14 cellular contexts compared by ENCODE assay signal in the genomic region with DNA sequence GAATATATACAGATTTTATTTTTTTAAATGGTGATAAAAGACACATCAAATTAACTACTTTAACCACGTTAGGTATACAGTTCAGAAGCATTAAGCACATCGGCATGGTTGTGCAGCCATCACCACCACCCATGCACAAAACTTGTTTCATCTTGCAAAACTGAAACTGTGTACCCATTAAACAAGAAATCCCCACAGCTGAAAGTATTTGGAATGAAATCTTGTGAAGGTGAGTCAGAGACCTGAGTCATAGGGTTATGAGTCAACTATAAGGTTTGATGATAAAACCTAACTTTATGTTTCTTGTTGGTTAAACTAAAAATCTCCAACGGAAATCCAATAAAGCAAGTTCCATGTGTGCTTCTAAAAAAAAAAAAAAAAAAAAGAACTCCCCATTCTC.
A peak's percentile ranks its signal among the peaks of the same experiment; 100 is the strongest.
DNase-seq lines count a peak whose midpoint lies in the region; ATAC-seq and TF ChIP-seq lines count a peak whose summit lies in the region.
"Had no signal": no experiment of that assay in that cellular context is flagged by ENCODE, and none has a peak within 500 bp of the region (broad histone marks: within the 10 kb centered on the region; RNA-seq: fewer than 3 reads in every experiment).

No MANE protein-coding gene starts in this region.

- in situ Hi-C loops in GM13976 (cut with MboI; ENCODE audit: low sequenced_read_pairs, unreplicated experiment), result no loop called here

- H3K9me3 ChIP-seq in A673 (ENCODE audit: low read depth, low read length, poor library complexity, severe bottlenecking), result no peaks in the 10 kb centered on the region
- H3K9me3 ChIP-seq: BLaER1 had no signal

- H3K27me3 ChIP-seq in A673 (replicated peaks; ENCODE audit: insufficient read depth, low read depth, low read length, poor library complexity), result peaks cover 25% of the 10 kb centered on the region
- H3K27me3 ChIP-seq: BLaER1, neural progenitor cell had no signal

- H3K4me1 Mint-ChIP-seq in activated naive CD4-positive, alpha-beta T cell treated with anti-CD3 and anti-CD28 coated beads for 36 hours (ENCODE audit: low read depth), result peaks cover 5% of the 10 kb centered on the region
- H3K4me1 Mint-ChIP-seq in stimulated activated effector memory CD8-positive, alpha-beta T cell treated with anti-CD3 and anti-CD28 coated beads, Interleukin-12 subunit alpha, Interleukin-12 subunit beta, amount 100 ng/mL, for 72 hours, result no peaks in the 10 kb centered on the region
- H3K4me1 Mint-ChIP-seq: central memory CD8-positive, alpha-beta T cell had no signal

- H3K27ac ChIP-seq in A673 (ENCODE audit: low read depth, low read length, poor library complexity, severe bottlenecking), result no peak overlapping the region
- H3K27ac ChIP-seq: BLaER1, neural progenitor cell had no signal

- H3K9me3 Mint-ChIP-seq in activated naive CD4-positive, alpha-beta T cell treated with anti-CD3 and anti-CD28 coated beads for 36 hours, result peaks cover 4% of the 10 kb centered on the region
- peaks cover 18% of the 10 kb centered on the region for H3K9me3 Mint-ChIP-seq in stimulated activated effector memory CD8-positive, alpha-beta T cell treated with anti-CD3 and anti-CD28 coated beads, Interleukin-12 subunit alpha, Interleukin-12 subunit beta, amount 100 ng/mL, for 72 hours

- no peak overlapping the region for H3K27ac Mint-ChIP-seq in activated naive CD4-positive, alpha-beta T cell treated with anti-CD3 and anti-CD28 coated beads for 36 hours
- H3K27ac Mint-ChIP-seq in stimulated activated effector memory CD8-positive, alpha-beta T cell treated with anti-CD3 and anti-CD28 coated beads, Interleukin-12 subunit alpha, Interleukin-12 subunit beta, amount 100 ng/mL, for 72 hours, result no peak overlapping the region
- H3K27ac Mint-ChIP-seq: neural progenitor cell had no signal

- no peaks in the 10 kb centered on the region for H3K36me3 Mint-ChIP-seq in activated naive CD4-positive, alpha-beta T cell treated with anti-CD3 and anti-CD28 coated beads for 36 hours (ENCODE audit: low read depth)
- no peaks in the 10 kb centered on the region for H3K36me3 Mint-ChIP-seq in stimulated activated effector memory CD8-positive, alpha-beta T cell treated with anti-CD3 and anti-CD28 coated beads, Interleukin-12 subunit alpha, Interleukin-12 subunit beta, amount 100 ng/mL, for 72 hours
- H3K36me3 Mint-ChIP-seq: neural progenitor cell had no signal

- intact Hi-C loops in activated naive CD4-positive, alpha-beta T cell treated with anti-CD3 and anti-CD28 coated beads for 36 hours (cut with micrococcal nuclease), result no loop called here
- intact Hi-C loops in left colon (cut with DNase I, micrococcal nuclease), result no loop called here
- intact Hi-C loops in A673 (cut with micrococcal nuclease; ENCODE audit: unreplicated experiment), result no loop called here

- BruUV-seq in A673 (replicated peaks; lab: Mats Ljungman, UMichigan), result no TSS peak

- H3K36me3 ChIP-seq in A673 (ENCODE audit: insufficient read depth, low read length, poor library complexity, severe bottlenecking), result no peaks in the 10 kb centered on the region
- H3K36me3 ChIP-seq: BLaER1 had no signal

- H3K4me3 ChIP-seq in cardiac fibroblast (replicated peaks in 1 of 2; ENCODE audit: low read depth in 2 of 2, low read length in 2 of 2), result no peak overlapping the region
- H3K4me3 ChIP-seq in A673 (ENCODE audit: low read depth, low read length, poor library complexity, severe bottlenecking), result no peak overlapping the region
- H3K4me3 ChIP-seq: BLaER1, neural progenitor cell had no signal

- POLR2A ChIA-PET in A673 (lab: Charles Lee; ENCODE audit: low non-redundant PET), result no interaction called here

- peak; percentile 58 for ATAC-seq in stimulated activated effector memory CD8-positive, alpha-beta T cell treated with anti-CD3 and anti-CD28 coated beads, Interleukin-12 subunit alpha, Interleukin-12 subunit beta, amount 100 ng/mL, for 72 hours
- no peak for ATAC-seq in left colon

- no peaks in the 10 kb centered on the region for H3K4me1 ChIP-seq in A673 (ENCODE audit: insufficient read depth, low read length, poor library complexity, severe bottlenecking)
- H3K4me1 ChIP-seq: BLaER1, neural progenitor cell had no signal

- H3K27me3 Mint-ChIP-seq in activated naive CD4-positive, alpha-beta T cell treated with anti-CD3 and anti-CD28 coated beads for 36 hours (ENCODE audit: low read depth), result peaks cover 1% of the 10 kb centered on the region
- H3K27me3 Mint-ChIP-seq: central memory CD8-positive, alpha-beta T cell had no signal

- H3K4me3 Mint-ChIP-seq in activated naive CD4-positive, alpha-beta T cell treated with anti-CD3 and anti-CD28 coated beads for 36 hours, result no peak overlapping the region
- H3K4me3 Mint-ChIP-seq in stimulated activated effector memory CD8-positive, alpha-beta T cell treated with anti-CD3 and anti-CD28 coated beads, Interleukin-12 subunit alpha, Interleukin-12 subunit beta, amount 100 ng/mL, for 72 hours, result no peak overlapping the region
- H3K4me3 Mint-ChIP-seq: central memory CD8-positive, alpha-beta T cell; neural progenitor cell had no signal

- CTCF ChIA-PET in activated naive CD4-positive, alpha-beta T cell treated with anti-CD3 and anti-CD28 coated beads for 36 hours (lab: Charles Lee), result no interaction called here
- CTCF ChIA-PET in A673 (lab: Charles Lee), result no interaction called here

- TF ChIP-seq CTCF in cardiac fibroblast (IDR thresholded peaks at IDR 0.05; ENCODE audit: low read depth, low read length), result no peak
- no peak for TF ChIP-seq CTCF in GM13976 (IDR thresholded peaks at IDR 0.05; ENCODE audit: borderline replicate concordance, control extremely low read depth, extremely low read depth, insufficient read depth, missing control alignments)
- TF ChIP-seq CTCF in A673 (conservative IDR thresholded peaks at IDR 0.05; ENCODE audit: low read depth, low read length), result no peak

- DNase-seq in activated naive CD4-positive, alpha-beta T cell treated with anti-CD3 and anti-CD28 coated beads for 36 hours, result peak; percentile 27
- DNase-seq in activated naive CD4-positive, alpha-beta T cell treated with anti-CD3 and anti-CD28 coated beads, Interleukin-2, amount 50 U/mL, for 16 hours, result no peak
- peak; percentile 5 for DNase-seq in HK-2 (ENCODE audit: unreplicated experiment)
- DNase-seq in cardiac fibroblast (ENCODE audit: low read depth in 2 of 2), result peak; percentile 19 to 69
- DNase-seq in stimulated activated effector memory CD8-positive, alpha-beta T cell treated with anti-CD3 and anti-CD28 coated beads, Interleukin-12 subunit alpha, Interleukin-12 subunit beta, amount 100 ng/mL, for 72 hours (ENCODE audit: low spot score in 2 of 2), result no peak
- DNase-seq in GM13976 (ENCODE audit: low spot score), result no peak
- DNase-seq in left colon, result no peak
- no peak for DNase-seq in A673 (ENCODE audit: low spot score)
- DNase-seq: activated CD4-positive, alpha-beta T cell treated with anti-CD3 and anti-CD28 coated beads, Interleukin-2, amount 50 U/mL, for 48 hours; NCI-H1048; SHP77 had no signal

Comparison
In these comparisons a context has a peak if more than half of its experiments do, and no peak if none do; other contexts are left out.
1. DNase-seq: peak in activated naive CD4-positive, alpha-beta T cell treated with anti-CD3 and anti-CD28 coated beads for 36 hours (single experiment), HK-2 (single experiment) and cardiac fibroblast (2 of 2); none in activated naive CD4-positive, alpha-beta T cell treated with anti-CD3 and anti-CD28 coated beads, Interleukin-2, amount 50 U/mL, for 16 hours (single experiment), stimulated activated effector memory CD8-positive, alpha-beta T cell treated with anti-CD3 and anti-CD28 coated beads, Interleukin-12 subunit alpha, Interleukin-12 subunit beta, amount 100 ng/mL, for 72 hours (0 of 2), GM13976 (single experiment), left colon (0 of 2) and A673 (single experiment).